ENCODE assay signal across 9 cellular contexts in the genomic region with DNA sequence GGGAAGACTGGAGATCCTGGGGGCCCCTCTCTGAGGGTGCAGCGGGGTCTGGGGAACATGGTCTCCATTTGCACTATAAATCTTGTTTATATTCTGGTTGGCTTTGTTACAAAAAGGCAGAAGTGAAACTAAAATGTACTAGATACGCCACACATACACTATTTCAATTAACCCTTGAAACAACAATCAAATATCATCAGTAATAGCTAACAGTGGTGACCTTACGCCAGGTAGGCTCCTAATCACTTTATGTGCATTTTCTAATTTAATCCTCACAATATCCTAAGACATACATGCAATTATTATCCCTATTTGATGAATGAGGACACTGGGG. TPM values are rescaled to one million over a fixed set of nuclear protein-coding genes. Genes with fewer than 3 reads are reported as not detected.
A peak's percentile ranks its signal among the peaks of the same experiment; 100 is the strongest.
DNase-seq lines count a peak whose midpoint lies in the region; ATAC-seq and TF ChIP-seq lines count a peak whose summit lies in the region.
"Had no signal": no experiment of that assay in that cellular context is flagged by ENCODE, and none has a peak within 500 bp of the region (broad histone marks: within the 10 kb centered on the region; RNA-seq: fewer than 3 reads in every experiment).

No MANE protein-coding gene starts in this region.

- no peaks in the 10 kb centered on the region for H3K36me3 Mint-ChIP-seq in mesothelial cell of epicardium

- H3K27ac Mint-ChIP-seq in mesothelial cell of epicardium: peak overlapping the region; percentile 49

- no peak overlapping the region for H3K4me3 Mint-ChIP-seq in mesothelial cell of epicardium

- in situ Hi-C loops in G401 (cut with HindIII; ENCODE audit: low sequenced_read_pairs): no loop called here

- peak; percentile 61 for DNase-seq in MV-4-11 (lab: John Stamatoyannopoulos, UW)
- DNase-seq in mesothelial cell of epicardium (ENCODE audit: low spot score in 2 of 2, unreplicated experiment in 2 of 2): no peak
- no peak for DNase-seq in pons (ENCODE audit: low spot score)
- DNase-seq in HK-2 (ENCODE audit: unreplicated experiment): no peak
- no peak for DNase-seq in NCI-H1694 treated with DMSO at 0.1 percent for 48 hours (lab: John Stamatoyannopoulos, UW)
- DNase-seq in G401 (ENCODE audit: low spot score): no peak
- DNase-seq: NCI-H774 had no signal

- H3K9me3 Mint-ChIP-seq in mesothelial cell of epicardium: no peaks in the 10 kb centered on the region

- H3K27me3 Mint-ChIP-seq in mesothelial cell of epicardium (ENCODE audit: low read depth): no peaks in the 10 kb centered on the region

- peaks cover 69% of the 10 kb centered on the region for H3K4me1 Mint-ChIP-seq in mesothelial cell of epicardium

- TF ChIP-seq CTCF in mesothelial cell of epicardium (IDR thresholded peaks at IDR 0.05; ENCODE audit: unreplicated experiment): no peak

- ATAC-seq in GM18499 (IDR thresholded peaks at IDR 0.05; ENCODE audit: insufficient read depth, unreplicated experiment): peak; percentile 47
- ATAC-seq in GM21576 (IDR thresholded peaks at IDR 0.05; ENCODE audit: unreplicated experiment): peak; percentile 60

RNA-seq across cellular contexts. Expression of a gene that starts 35.1 kb away (rescaled TPM):
- total RNA-seq in mesothelial cell of epicardium: 49.6 to 54.2 TPM (median 52.4 TPM) in 3 replicates
- total RNA-seq in G401 (2014; rRNA removed; shearing (Covaris generic)): 4.7 and 9.4 TPM in 2 replicates
